In genomic region chr11:534197-534591, GRCh38 we compare ENCODE assay signal across 8 cellular contexts. TPM values are rescaled to one million over a fixed set of nuclear protein-coding genes. Genes with fewer than 3 reads are reported as not detected.
DNase-seq lines count a peak whose midpoint lies in the region; ATAC-seq and TF ChIP-seq lines count a peak whose summit lies in the region.

No MANE protein-coding gene starts in this region.

- 84 to 85% methylated on average over 19 of the region's 19 CpGs for WGBS in aorta, 2 donors

- H3K9me3 ChIP-seq in mucosa of stomach (ENCODE audit: control insufficient read depth, low read length) = no peaks in the 10 kb centered on the region
- H3K9me3 ChIP-seq in aorta (ENCODE audit: control insufficient read depth, low read length) = no peaks in the 10 kb centered on the region

- H3K36me3 ChIP-seq in mucosa of stomach (ENCODE audit: control insufficient read depth, insufficient read depth, low read length) (peaks cover 13% of the 10 kb centered on the region), aorta (ENCODE audit: control insufficient read depth in 1 of 2, insufficient read depth in 2 of 2, low read length in 1 of 2) (no peaks in the 10 kb centered on the region)

- H3K27me3 ChIP-seq in mucosa of stomach (ENCODE audit: control insufficient read depth, insufficient read depth, low read length) (peaks cover 6% of the 10 kb centered on the region), aorta (ENCODE audit: control insufficient read depth in 1 of 2, insufficient read depth in 2 of 2, low read length in 1 of 2) (no peaks in the 10 kb centered on the region)

- intact Hi-C loops in Right ventricle myocardium inferior (cut with DNase I) (no loop called here), cardiac septum (cut with DNase I) (no loop called here), aorta (cut with DNase I) (no loop called here)

- ATAC-seq in Right ventricle myocardium inferior (no peak), aorta (ENCODE audit: low FRiP score) (no peak)

- H3K27ac ChIP-seq in aorta (ENCODE audit: low read depth in 1 of 2, low read length in 2 of 2) = no peak overlapping the region

- no peak for TF ChIP-seq CTCF in choroid plexus epithelial cell (conservative IDR thresholded peaks at IDR 0.05; ENCODE audit: low read depth, low read length)

- H3K9ac ChIP-seq in mucosa of stomach (ENCODE audit: low read length) = peak overlapping the region; percentile 64

- peak; percentile 58 for DNase-seq in Right ventricle myocardium inferior (ENCODE audit: missing footprints)
- DNase-seq in cardiac septum (ENCODE audit: low spot score) = no peak
- DNase-seq in choroid plexus epithelial cell (ENCODE audit: low read depth) = no peak
- DNase-seq in aorta = peak in 1 of 2 donors; percentile 77
- DNase-seq in NCI-H1105 (lab: John Stamatoyannopoulos, UW) = no peak
- DNase-seq in stimulated activated CD8-positive, alpha-beta memory T cell treated with anti-CD3 and anti-CD28 coated beads, Interleukin-4, amount 100 ng/mL, for 48 hours = no peak
- DNase-seq in NCI-H2196 treated with DMSO at 0.1 percent for 48 hours (lab: John Stamatoyannopoulos, UW; ENCODE audit: unreplicated experiment) = no peak

- peak overlapping the region; percentile 72 for H3K4me3 ChIP-seq in choroid plexus epithelial cell (ENCODE audit: low read depth, low read length)
- peak overlapping the region; percentile 33 for H3K4me3 ChIP-seq in mucosa of stomach (ENCODE audit: low read length)
- H3K4me3 ChIP-seq in aorta (ENCODE audit: low read length in 2 of 2) = peak overlapping the region; percentile 73 to 87

- H3K4me1 ChIP-seq in mucosa of stomach (ENCODE audit: control insufficient read depth, insufficient read depth, low read length) (peaks cover 37% of the 10 kb centered on the region), aorta (ENCODE audit: control insufficient read depth in 1 of 2, insufficient read depth in 2 of 2, low read length in 2 of 2) (no peaks in the 10 kb centered on the region)

RNA-seq across cellular contexts. Expression of gene HRAS, which starts 1.2 kb away (rescaled TPM):
- total RNA-seq in Right ventricle myocardium inferior = 57.5 TPM
- total RNA-seq in cardiac septum = 75.9 TPM
- total RNA-seq in aorta = 10 to 100 TPM; 35.9 to 44.9 TPM
- 100 to 1,000 TPM in 1 of 2 donors, 10 to 100 TPM in 1; 75.9 to 142 TPM for polyA plus RNA-seq in aorta

RNA-seq across cellular contexts. Expression of gene LRRC56, which starts 3.1 kb away (rescaled TPM):
- 0.16 TPM for total RNA-seq in Right ventricle myocardium inferior
- total RNA-seq in cardiac septum = 0.38 TPM
- total RNA-seq in aorta = 1 to 10 TPM; 1.0 to 1.3 TPM
- polyA plus RNA-seq in aorta = 1 to 10 TPM in 1 of 2 donors, under 1 TPM in 1; 0.25 to 1.5 TPM

RNA-seq across cellular contexts. Expression of gene LMNTD2, which starts 26.3 kb away (rescaled TPM):
- total RNA-seq in Right ventricle myocardium inferior (0.14 TPM), cardiac septum (0.40 TPM), aorta (1 to 10 TPM; 1.4 to 1.9 TPM)
- polyA plus RNA-seq in aorta = 1 to 10 TPM; 1.7 to 1.9 TPM

RNA-seq across cellular contexts. Expression of gene RASSF7, which starts 26.6 kb away (rescaled TPM):
- total RNA-seq in Right ventricle myocardium inferior (3.9 TPM), cardiac septum (2.6 TPM), aorta (1 to 10 TPM; 5.6 to 8.5 TPM)
- 1 to 10 TPM; 8.4 to 9.9 TPM for polyA plus RNA-seq in aorta

RNA-seq across cellular contexts. Expression of gene RNH1, which starts 27.2 kb away (rescaled TPM):
- total RNA-seq in Right ventricle myocardium inferior = 190 TPM
- total RNA-seq in cardiac septum = 158 TPM
- total RNA-seq in aorta = 100 to 1,000 TPM; 146 to 184 TPM
- 100 to 1,000 TPM; 125 to 224 TPM for polyA plus RNA-seq in aorta
